ENCODE assay signal across 8 cellular contexts in genomic region chr14:24051789-24052655, GRCh38. TPM values are rescaled to one million over a fixed set of nuclear protein-coding genes. Genes with fewer than 3 reads are reported as not detected.
DNase-seq lines count a peak whose midpoint lies in the region; ATAC-seq and TF ChIP-seq lines count a peak whose summit lies in the region.

CARMIL3 (plus strand) TSS chr14:24052009; CDS start chr14:24052154, 145 bp downstream.

- H3K27ac ChIP-seq in mesenchymal stem cell (ENCODE audit: low read length, poor library complexity, severe bottlenecking) = no peak within 1 kb of the TSS

- no peak within 1 kb of the TSS for H2BK120ac ChIP-seq in mesenchymal stem cell (ENCODE audit: low read depth, low read length)

- H2BK5ac ChIP-seq in mesenchymal stem cell (ENCODE audit: low read depth, low read length, poor library complexity, severe bottlenecking) = no peak within 1 kb of the TSS

- peaks cover 19% of the 10 kb centered on the region for H3K4me1 Mint-ChIP-seq in activated CD8-positive, alpha-beta T cell treated with anti-CD3 and anti-CD28 coated beads for 36 hours (ENCODE audit: low read depth)
- H3K4me1 Mint-ChIP-seq in effector memory CD8-positive, alpha-beta T cell (ENCODE audit: low read depth in 2 of 2) = peaks cover 16 to 20% of the 10 kb centered on the region in 2 donors

- no peaks in the 10 kb centered on the region for H3K9me3 Mint-ChIP-seq in activated CD8-positive, alpha-beta T cell treated with anti-CD3 and anti-CD28 coated beads for 36 hours
- H3K9me3 Mint-ChIP-seq in effector memory CD8-positive, alpha-beta T cell = no peaks in the 10 kb centered on the region

- H4K8ac ChIP-seq in mesenchymal stem cell (ENCODE audit: low read length) = peak within 1 kb of the TSS; percentile 81

- no peaks in the 10 kb centered on the region for H3K36me3 ChIP-seq in mesenchymal stem cell (ENCODE audit: control insufficient read depth in 1 of 2, insufficient read depth in 2 of 2, low read depth in 1 of 2, low read length in 2 of 2)

- no peaks in the 10 kb centered on the region for H3K79me1 ChIP-seq in mesenchymal stem cell (replicated peaks; ENCODE audit: low read length, poor library complexity, severe bottlenecking)

- POLR2A ChIA-PET in activated CD8-positive, alpha-beta T cell treated with anti-CD3 and anti-CD28 coated beads for 36 hours (lab: Charles Lee) = interaction anchor here (1.1 to 1.3 kb wide), 3 partner anchors 30 to 57 kb away, joined by 4 to 5 read pairs (median 5); no protein-coding TSS in a partner anchor

- peak within 1 kb of the TSS; percentile 67 for H2BK15ac ChIP-seq in mesenchymal stem cell (ENCODE audit: low read depth, poor library complexity, severe bottlenecking)

- H3K4me3 ChIP-seq in mesenchymal stem cell (ENCODE audit: insufficient read depth in 1 of 2, low read depth in 1 of 2, low read length in 2 of 2) = peak within 1 kb of the TSS; percentile 61 to 83

- 2% methylated on average over 68 of the region's 92 CpGs for WGBS in mesenchymal stem cell

- H3K14ac ChIP-seq in mesenchymal stem cell (ENCODE audit: low read length in 2 of 2) = peak within 1 kb of the TSS in 1 of 2 experiments; percentile 72

- H3K27ac Mint-ChIP-seq in activated CD8-positive, alpha-beta T cell treated with anti-CD3 and anti-CD28 coated beads for 36 hours = peak within 1 kb of the TSS; percentile 10
- peak within 1 kb of the TSS; percentile 24 to 72 for H3K27ac Mint-ChIP-seq in effector memory CD8-positive, alpha-beta T cell

- H3K4me3 Mint-ChIP-seq in activated CD8-positive, alpha-beta T cell treated with anti-CD3 and anti-CD28 coated beads for 36 hours = peak within 1 kb of the TSS; percentile 67
- H3K4me3 Mint-ChIP-seq in effector memory CD8-positive, alpha-beta T cell = peak within 1 kb of the TSS; percentile 78 to 85

- intact Hi-C loops in activated CD8-positive, alpha-beta T cell treated with anti-CD3 and anti-CD28 coated beads for 36 hours (cut with micrococcal nuclease) = loop anchor here (2.0 kb wide), 1 partner anchor 57 kb away; no protein-coding TSS in a partner anchor

- ATAC-seq in GM18868 (IDR thresholded peaks at IDR 0.05; ENCODE audit: unreplicated experiment) (peak; percentile 86), HG03135 (IDR thresholded peaks at IDR 0.05; ENCODE audit: unreplicated experiment) (peak; percentile 66)
- peak; percentile 60 for ATAC-seq in activated CD8-positive, alpha-beta T cell treated with anti-CD3 and anti-CD28 coated beads for 36 hours
- ATAC-seq in effector memory CD8-positive, alpha-beta T cell (replicated peaks) = peak; percentile 79

- H3K23ac ChIP-seq in mesenchymal stem cell (ENCODE audit: low read length in 2 of 2) = peak within 1 kb of the TSS in 1 of 2 experiments; percentile 91

- peak; percentile 91 for DNase-seq in AG20443 (ENCODE audit: low spot score)
- DNase-seq in NCI-H524 (lab: John Stamatoyannopoulos, UW) = peak; percentile 69 to 91
- peak; percentile 65 for DNase-seq in activated CD8-positive, alpha-beta T cell treated with anti-CD3 and anti-CD28 coated beads for 36 hours
- peak; percentile 34 to 49 (median 45) for DNase-seq in effector memory CD8-positive, alpha-beta T cell
- DNase-seq in mesenchymal stem cell = peak; percentile 49
- DNase-seq in stimulated activated CD8-positive, alpha-beta memory T cell treated with anti-CD3 and anti-CD28 coated beads, Interleukin-2, amount 100 ng/mL, for 1 hour (ENCODE audit: low read depth in 2 of 2) = peak; percentile 25 to 35

- H3K9ac ChIP-seq in mesenchymal stem cell (ENCODE audit: low read length) = peak within 1 kb of the TSS; percentile 79

- peak within 1 kb of the TSS; percentile 41 to 61 for H3K18ac ChIP-seq in mesenchymal stem cell (ENCODE audit: low read depth in 1 of 2, low read length in 2 of 2)

- no peak within 1 kb of the TSS for H2AK5ac ChIP-seq in mesenchymal stem cell (ENCODE audit: low read length, severe bottlenecking)

- H2BK12ac ChIP-seq in mesenchymal stem cell (ENCODE audit: low read length in 2 of 2) = peak within 1 kb of the TSS in 1 of 2 experiments; percentile 60

- H3K9me3 ChIP-seq in mesenchymal stem cell (ENCODE audit: control insufficient read depth, low read length) = no peaks in the 10 kb centered on the region

- peaks cover 51 to 79% of the 10 kb centered on the region in 2 experiments for H3K27me3 ChIP-seq in mesenchymal stem cell (ENCODE audit: control insufficient read depth in 1 of 2, insufficient read depth in 1 of 2, low read length in 2 of 2)

- peaks cover 13% of the 10 kb centered on the region for H3K4me1 ChIP-seq in mesenchymal stem cell (ENCODE audit: control insufficient read depth, insufficient read depth, low read depth, low read length)

- peak within 1 kb of the TSS; percentile 88 for H2AFZ ChIP-seq in mesenchymal stem cell (ENCODE audit: low read depth, low read length)

- H3K27me3 Mint-ChIP-seq in activated CD8-positive, alpha-beta T cell treated with anti-CD3 and anti-CD28 coated beads for 36 hours = peaks cover 5% of the 10 kb centered on the region
- peaks cover 5 to 17% of the 10 kb centered on the region in 2 donors for H3K27me3 Mint-ChIP-seq in effector memory CD8-positive, alpha-beta T cell

- TF ChIP-seq CTCF in activated CD8-positive, alpha-beta T cell treated with anti-CD3 and anti-CD28 coated beads for 36 hours (IDR thresholded peaks at IDR 0.05) = no peak

- H3K4me2 ChIP-seq in mesenchymal stem cell (ENCODE audit: low read length, poor library complexity, severe bottlenecking) = peak within 1 kb of the TSS; percentile 97

- H3K36me3 Mint-ChIP-seq in activated CD8-positive, alpha-beta T cell treated with anti-CD3 and anti-CD28 coated beads for 36 hours (ENCODE audit: low read depth) = no peaks in the 10 kb centered on the region
- no peaks in the 10 kb centered on the region for H3K36me3 Mint-ChIP-seq in effector memory CD8-positive, alpha-beta T cell (ENCODE audit: insufficient read depth)

- H3K4ac ChIP-seq in mesenchymal stem cell (ENCODE audit: low read depth in 1 of 2, low read length in 2 of 2) = no peak within 1 kb of the TSS

- CTCF ChIA-PET in activated CD8-positive, alpha-beta T cell treated with anti-CD3 and anti-CD28 coated beads for 36 hours (lab: Charles Lee) = interaction anchor here (0.6 to 3.8 kb wide), 7 partner anchors 18 to 420 kb away, joined by 3 to 35 read pairs (median 4); partner anchors contain the start of gene PCK2

- H4K91ac ChIP-seq in mesenchymal stem cell (ENCODE audit: low read length) = no peak within 1 kb of the TSS

RNA-seq across cellular contexts. Expression of gene CARMIL3, which starts in this region (rescaled TPM):
- under 1 TPM; 0.63 to 0.83 TPM for total RNA-seq in activated CD8-positive, alpha-beta T cell treated with anti-CD3 and anti-CD28 coated beads for 36 hours
- 0.04 TPM for polyA plus RNA-seq in mesenchymal stem cell (2013, experiment 1 of 2)
- polyA plus RNA-seq in mesenchymal stem cell (2013, experiment 2 of 2) = 0.01 TPM

Comparison
In these comparisons a context has a peak if more than half of its experiments do, and no peak if none do; other contexts are left out.
1. Peak in DNase-seq and ATAC-seq in activated CD8-positive, alpha-beta T cell treated with anti-CD3 and anti-CD28 coated beads for 36 hours; RNA of the gene not detected or under 1 TPM.
2. DNase-seq: peak in every context shown above with its lines; median percentile 91 in AG20443; 80 in NCI-H524; 65 in activated CD8-positive, alpha-beta T cell treated with anti-CD3 and anti-CD28 coated beads for 36 hours; 49 in mesenchymal stem cell; 45 in effector memory CD8-positive, alpha-beta T cell; 30 in stimulated activated CD8-positive, alpha-beta memory T cell treated with anti-CD3 and anti-CD28 coated beads, Interleukin-2, amount 100 ng/mL, for 1 hour.